In the genomic region with DNA sequence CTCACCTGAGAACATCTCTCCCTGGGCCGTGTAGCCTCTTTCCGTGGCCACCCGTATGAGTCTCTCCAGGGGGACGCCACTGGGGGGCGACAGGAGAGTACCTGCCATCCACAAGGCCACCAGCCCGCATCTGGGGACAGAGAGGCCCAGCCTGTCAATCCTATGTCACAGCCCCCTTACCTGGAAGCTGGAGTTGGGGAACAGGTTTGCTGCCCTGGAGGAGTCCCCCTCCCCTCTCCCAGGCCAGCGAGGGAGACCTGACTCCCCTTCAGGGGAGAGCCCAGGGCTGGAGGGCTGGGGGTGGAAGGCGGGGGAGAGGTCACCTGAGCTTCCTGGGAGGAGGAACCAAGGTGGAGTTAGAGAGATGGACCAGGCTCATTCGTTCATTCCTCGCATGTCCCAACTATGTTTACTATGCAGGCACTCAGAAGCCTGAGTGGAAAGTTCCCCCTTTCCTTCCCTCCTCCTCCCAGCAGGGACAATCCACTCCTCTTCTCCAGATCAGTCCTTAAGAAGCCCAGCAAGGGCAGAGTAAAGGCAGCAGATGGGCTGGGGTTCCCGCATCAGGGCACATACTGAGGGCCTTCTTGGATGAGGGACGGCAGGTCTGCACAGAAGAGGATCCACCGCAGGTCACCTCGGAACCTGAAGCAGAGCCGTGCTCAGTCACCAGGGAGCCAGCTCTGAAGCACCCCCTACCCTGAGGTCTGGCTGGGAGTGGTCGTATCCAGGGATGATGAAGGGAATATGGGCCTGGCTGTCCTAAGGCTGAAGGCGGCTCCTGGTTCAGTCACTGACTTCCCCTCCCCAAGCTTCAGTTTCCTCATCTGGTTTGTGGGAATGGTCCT, we compare ENCODE assay signal across 10 cellular contexts. TPM values are rescaled to one million over a fixed set of nuclear protein-coding genes. Genes with fewer than 3 reads are reported as not detected.
DNase-seq lines count a peak whose midpoint lies in the region; TF ChIP-seq lines count a peak whose summit lies in the region.
"Had no signal": no experiment of that assay in that cellular context is flagged by ENCODE, and none has a peak within 500 bp of the region (broad histone marks: within the 10 kb centered on the region; RNA-seq: fewer than 3 reads in every experiment).

No MANE protein-coding gene starts in this region.

- H3K27ac ChIP-seq in stomach, result peak overlapping the region in 4 of 5 donors; percentile 24 to 58 (median 36)

- H3K4me1 ChIP-seq in iPS-15b (ENCODE audit: control insufficient read depth, insufficient read depth, low read length) (peaks cover 8% of the 10 kb centered on the region), stomach (peaks cover 13 to 39% (median 28%) of the 10 kb centered on the region in 4 donors)

- H3K27me3 ChIP-seq in iPS-15b (ENCODE audit: control insufficient read depth, insufficient read depth, low read length) (no peaks in the 10 kb centered on the region), stomach (no peaks in the 10 kb centered on the region)

- WGBS in stomach, 5 donors, result 52 to 68% (median 66%) methylated on average over 15 to 17 of the region's 17 CpGs

- H3K4me3 Mint-ChIP-seq in activated T-cell treated with anti-CD3 and anti-CD28 coated beads, Interleukin-2, amount 50 U/mL, for 24 hours, result no peak overlapping the region
- H3K4me3 Mint-ChIP-seq: B cell had no signal

- no peak for TF ChIP-seq CTCF in stomach (IDR thresholded peaks at IDR 0.05)

- TF ChIP-seq POLR2A in stomach (IDR thresholded peaks at IDR 0.05), result no peak

- peak; percentile 52 for DNase-seq in activated T-cell treated with anti-CD3 and anti-CD28 coated beads, Interleukin-2, amount 50 U/mL, for 24 hours
- no peak for DNase-seq in activated T-cell treated with anti-CD3 and anti-CD28 coated beads, Interleukin-2, amount 50 U/mL, for 1 hour
- peak; percentile 39 to 44 for DNase-seq in activated CD4-positive, alpha-beta T cell treated with anti-CD3 and anti-CD28 coated beads, Interleukin-2, amount 50 U/mL, for 48 hours
- DNase-seq in stomach (no peak), kidney tubule cell (ENCODE audit: low spot score) (no peak), EL (no peak), NCI-H1417 (lab: John Stamatoyannopoulos, UW) (no peak)

- peaks cover 10% of the 10 kb centered on the region for H3K4me1 Mint-ChIP-seq in activated T-cell treated with anti-CD3 and anti-CD28 coated beads, Interleukin-2, amount 50 U/mL, for 24 hours (ENCODE audit: low read depth)

- H3K9me3 Mint-ChIP-seq in activated T-cell treated with anti-CD3 and anti-CD28 coated beads, Interleukin-2, amount 50 U/mL, for 24 hours, result no peaks in the 10 kb centered on the region

- H3K36me3 ChIP-seq in iPS-15b (ENCODE audit: control insufficient read depth, insufficient read depth, low read length) (peaks cover 16% of the 10 kb centered on the region), stomach (peaks cover 3 to 31% (median 20%) of the 10 kb centered on the region in 4 donors)

- H3K9ac ChIP-seq in iPS-15b (ENCODE audit: low read depth, low read length), result peak overlapping the region; percentile 42

- intact Hi-C loops in stomach (cut with DNase I; ENCODE audit: low total_unique reads), result no loop called here

- H3K27me3 Mint-ChIP-seq in activated T-cell treated with anti-CD3 and anti-CD28 coated beads, Interleukin-2, amount 50 U/mL, for 24 hours, result no peaks in the 10 kb centered on the region
- H3K27me3 Mint-ChIP-seq: B cell had no signal

- peaks cover 7% of the 10 kb centered on the region for H3K36me3 Mint-ChIP-seq in activated T-cell treated with anti-CD3 and anti-CD28 coated beads, Interleukin-2, amount 50 U/mL, for 24 hours (ENCODE audit: low read depth)

- H3K9me3 ChIP-seq in iPS-15b (ENCODE audit: control insufficient read depth, insufficient read depth, low read length) (no peaks in the 10 kb centered on the region), stomach (no peaks in the 10 kb centered on the region)

- no peak for TF ChIP-seq EP300 in stomach (IDR thresholded peaks at IDR 0.05)

- no peak overlapping the region for H3K27ac Mint-ChIP-seq in activated T-cell treated with anti-CD3 and anti-CD28 coated beads, Interleukin-2, amount 50 U/mL, for 24 hours
- H3K27ac Mint-ChIP-seq: B cell had no signal

- H3K4me3 ChIP-seq in iPS-15b (ENCODE audit: low read depth, low read length) (no peak overlapping the region), stomach (no peak overlapping the region)

RNA-seq across cellular contexts. Expression of a gene that starts 5.5 kb away (rescaled TPM):
- 10 to 100 TPM in 2 of 5 donors, 1 to 10 TPM in 2, under 1 TPM in 1; 0.73 to 24.6 (median 8.2) TPM for total RNA-seq in stomach
- polyA plus RNA-seq in stomach, result 1 to 10 TPM; 5.5 to 9.7 (median 8.2) TPM

RNA-seq across cellular contexts. Expression of a gene that starts 6.2 kb away (rescaled TPM):
- 100 to 1,000 TPM in 2 of 5 donors, 10 to 100 TPM in 2, 1 to 10 TPM in 1; 4.9 to 258 (median 46.0) TPM for total RNA-seq in stomach
- 10 to 100 TPM; 33.1 to 74.6 (median 71.6) TPM for polyA plus RNA-seq in stomach

RNA-seq across cellular contexts. Expression of a gene that starts 27.9 kb away (rescaled TPM):
- 10 to 100 TPM; 17.8 to 84.0 (median 31.4) TPM for total RNA-seq in stomach
- 10 to 100 TPM; 19.7 to 32.2 (median 20.5) TPM for polyA plus RNA-seq in stomach

RNA-seq across cellular contexts. Expression of a gene that starts 28.1 kb away (rescaled TPM):
- 10 to 100 TPM; 40.9 to 91.5 (median 52.3) TPM for total RNA-seq in stomach
- 10 to 100 TPM; 26.9 to 35.2 (median 29.2) TPM for polyA plus RNA-seq in stomach

RNA-seq across cellular contexts. Expression of a gene that starts 30.5 kb away (rescaled TPM):
- total RNA-seq in stomach, result 1 to 10 TPM in 2 of 5 donors, not detected in 3; 2.9 to 8.1 TPM
- 10 to 100 TPM in 1 of 3 donors, 1 to 10 TPM in 1, not detected in 1; 2.8 to 10.1 TPM for polyA plus RNA-seq in stomach
- total RNA-seq: T-helper 1 cell treated with Interleukin-12 subunit alpha and Interleukin-12 subunit beta and Interleukin-4 antibody, amounts not matched to agents 30 ng/mL and 1 ng/mL, for 36 hours had no signal

Comparison
In these comparisons a context has a peak if more than half of its experiments do, and no peak if none do; other contexts are left out.
1. DNase-seq: peak in activated T-cell treated with anti-CD3 and anti-CD28 coated beads, Interleukin-2, amount 50 U/mL, for 24 hours (single experiment) and activated CD4-positive, alpha-beta T cell treated with anti-CD3 and anti-CD28 coated beads, Interleukin-2, amount 50 U/mL, for 48 hours (2 of 2); none in activated T-cell treated with anti-CD3 and anti-CD28 coated beads, Interleukin-2, amount 50 U/mL, for 1 hour (single experiment), stomach (single experiment), kidney tubule cell (single experiment), EL (single experiment) and NCI-H1417 (0 of 3).